18 cellular contexts compared by ENCODE assay signal in genomic region chr6:148325316-148326068, GRCh38. TPM values are rescaled to one million over a fixed set of nuclear protein-coding genes. Genes with fewer than 3 reads are reported as not detected.
"Had no signal": no experiment of that assay in that cellular context is flagged by ENCODE, and none has a peak within 500 bp of the region (broad histone marks: within the 10 kb centered on the region; RNA-seq: fewer than 3 reads in every experiment).

No MANE protein-coding gene starts in this region.

- FAIRE-seq: astrocyte, bronchial epithelial cell, kidney had no signal

- H3K4me3 ChIP-seq: left lung, thyroid gland, uterus had no signal

- H3K36me3 Mint-ChIP-seq: activated CD8-positive, alpha-beta memory T cell treated with anti-CD3 and anti-CD28 coated beads, Interleukin-2, amount 10 ng/mL, durations not matched to agents 7 days and 5 days; activated naive CD4-positive, alpha-beta T cell treated with anti-CD3 and anti-CD28 coated beads, Interleukin-2, amount 10 ng/mL, durations not matched to agents 7 days and 5 days; naive thymus-derived CD8-positive, alpha-beta T cell; stimulated activated memory B cell treated with anti-CD40 and anti-IgM and Interleukin-4, amounts not matched to agents 10 μg/mL and 1 μg/mL and 100 μg/mL, for 72 hours had no signal

- H3K9me3 Mint-ChIP-seq: activated naive CD4-positive, alpha-beta T cell treated with anti-CD3 and anti-CD28 coated beads, Interleukin-2, amount 10 ng/mL, durations not matched to agents 7 days and 5 days; activated T-helper 2 cell treated with anti-CD3 and anti-CD28 coated beads, Interferon-gamma antibody, Interleukin-2, Interleukin-4, amounts not matched to agents 10 μg/mL and 5 μg/mL and 100 μg/mL, durations not matched to agents 14 hours and 24 hours and 36 hours had no signal

- DNase-seq: activated CD4-positive, alpha-beta T cell treated with anti-CD3 and anti-CD28 coated beads for 1 hour; activated CD4-positive, alpha-beta T cell treated with anti-CD3 and anti-CD28 coated beads, Interleukin-2, amount 50 U/mL, for 48 hours; activated CD8-positive, alpha-beta memory T cell treated with anti-CD3 and anti-CD28 coated beads, Interleukin-2, amount 10 ng/mL, durations not matched to agents 7 days and 5 days; activated naive CD4-positive, alpha-beta T cell treated with anti-CD3 and anti-CD28 coated beads, Interleukin-2, amount 10 ng/mL, durations not matched to agents 7 days and 5 days; activated T-cell treated with anti-CD3 and anti-CD28 coated beads, Interleukin-2, amount 50 U/mL, for 1 hour; hippocampal formation; kidney; naive thymus-derived CD8-positive, alpha-beta T cell; stimulated activated CD4-positive, alpha-beta T cell treated with anti-CD3 and anti-CD28 coated beads, Interleukin-2, amount 100 ng/mL, for 48 hours; T-helper 9 cell; thyroid gland; uterus had no signal

- H3K27ac Mint-ChIP-seq: activated CD8-positive, alpha-beta memory T cell treated with anti-CD3 and anti-CD28 coated beads, Interleukin-2, amount 10 ng/mL, durations not matched to agents 7 days and 5 days; activated naive CD4-positive, alpha-beta T cell treated with anti-CD3 and anti-CD28 coated beads, Interleukin-2, amount 10 ng/mL, durations not matched to agents 7 days and 5 days; activated T-helper 2 cell treated with anti-CD3 and anti-CD28 coated beads, Interferon-gamma antibody, Interleukin-2, Interleukin-4, amounts not matched to agents 10 μg/mL and 5 μg/mL and 100 μg/mL, durations not matched to agents 14 hours and 24 hours and 36 hours; naive thymus-derived CD8-positive, alpha-beta T cell; stimulated activated memory B cell treated with anti-CD40 and anti-IgM and Interleukin-4, amounts not matched to agents 10 μg/mL and 1 μg/mL and 100 μg/mL, for 72 hours had no signal

- H3K4me1 ChIP-seq: uterus had no signal

- H3K36me3 ChIP-seq: left lung, neutrophil, thyroid gland, uterus had no signal

- H3K4me1 Mint-ChIP-seq: activated CD8-positive, alpha-beta memory T cell treated with anti-CD3 and anti-CD28 coated beads, Interleukin-2, amount 10 ng/mL, durations not matched to agents 7 days and 5 days; activated naive CD4-positive, alpha-beta T cell treated with anti-CD3 and anti-CD28 coated beads, Interleukin-2, amount 10 ng/mL, durations not matched to agents 7 days and 5 days; stimulated activated memory B cell treated with anti-CD40 and anti-IgM and Interleukin-4, amounts not matched to agents 10 μg/mL and 1 μg/mL and 100 μg/mL, for 72 hours had no signal

- H3K27ac ChIP-seq: neutrophil, thyroid gland, uterus had no signal

- ATAC-seq: activated CD8-positive, alpha-beta memory T cell treated with anti-CD3 and anti-CD28 coated beads, Interleukin-2, amount 10 ng/mL, durations not matched to agents 7 days and 5 days; naive thymus-derived CD8-positive, alpha-beta T cell; stimulated activated memory B cell treated with anti-CD40 and anti-IgM and Interleukin-4, amounts not matched to agents 10 μg/mL and 1 μg/mL and 100 μg/mL, for 72 hours had no signal

- H3K9me3 ChIP-seq: left lung, neutrophil, thyroid gland, uterus had no signal

- H3K27me3 ChIP-seq: left lung, thyroid gland, uterus had no signal

- H3K4me3 Mint-ChIP-seq: activated CD8-positive, alpha-beta memory T cell treated with anti-CD3 and anti-CD28 coated beads, Interleukin-2, amount 10 ng/mL, durations not matched to agents 7 days and 5 days; activated naive CD4-positive, alpha-beta T cell treated with anti-CD3 and anti-CD28 coated beads, Interleukin-2, amount 10 ng/mL, durations not matched to agents 7 days and 5 days; naive thymus-derived CD8-positive, alpha-beta T cell; stimulated activated memory B cell treated with anti-CD40 and anti-IgM and Interleukin-4, amounts not matched to agents 10 μg/mL and 1 μg/mL and 100 μg/mL, for 72 hours had no signal

RNA-seq across cellular contexts. Expression of gene SASH1, which starts 17.1 kb away (rescaled TPM):
- total RNA-seq: naive thymus-derived CD8-positive, alpha-beta T cell had no signal
- polyA plus RNA-seq: naive thymus-derived CD8-positive, alpha-beta T cell had no signal
